ENCODE assay signal across 8 cellular contexts in genomic region chr2:215828528-215829184, GRCh38.
DNase-seq lines count a peak whose midpoint lies in the region; ATAC-seq and TF ChIP-seq lines count a peak whose summit lies in the region.

No MANE protein-coding gene starts in this region.

- TF ChIP-seq POLR2A in sigmoid colon (IDR thresholded peaks at IDR 0.05): no peak

- intact Hi-C loops in sigmoid colon (cut with DNase I): no loop called here

- 79 to 81% methylated on average over 10 of the region's 10 CpGs for WGBS in sigmoid colon, 2 donors

- H3K36me3 Mint-ChIP-seq in activated CD8-positive, alpha-beta T cell treated with anti-CD3 and anti-CD28 coated beads, Interleukin-2, amount 10 ng/mL, durations not matched to agents 7 days and 5 days (ENCODE audit: low read depth): no peaks in the 10 kb centered on the region

- ATAC-seq in GM18909 (IDR thresholded peaks at IDR 0.05; ENCODE audit: poor library complexity, unreplicated experiment): peak; percentile 94
- ATAC-seq in HG03060 (IDR thresholded peaks at IDR 0.05; ENCODE audit: low read depth, unreplicated experiment): peak; percentile 57
- peak; percentile 75 for ATAC-seq in activated CD8-positive, alpha-beta T cell treated with anti-CD3 and anti-CD28 coated beads, Interleukin-2, amount 10 ng/mL, durations not matched to agents 7 days and 5 days

- no peaks in the 10 kb centered on the region for H3K9me3 Mint-ChIP-seq in activated CD8-positive, alpha-beta T cell treated with anti-CD3 and anti-CD28 coated beads, Interleukin-2, amount 10 ng/mL, durations not matched to agents 7 days and 5 days (ENCODE audit: insufficient read depth)

- H3K27ac ChIP-seq in sigmoid colon: no peak overlapping the region

- POLR2A ChIA-PET in activated CD8-positive, alpha-beta T cell treated with anti-CD3 and anti-CD28 coated beads, Interleukin-2, amount 10 ng/mL, durations not matched to agents 7 days and 5 days (lab: Charles Lee): interaction anchor here (0.6 kb wide), 1 partner anchor 370 kb away, joined by 3 read pairs; no protein-coding TSS in a partner anchor

- no peaks in the 10 kb centered on the region for H3K36me3 ChIP-seq in sigmoid colon

- CTCF ChIA-PET in activated CD8-positive, alpha-beta T cell treated with anti-CD3 and anti-CD28 coated beads, Interleukin-2, amount 10 ng/mL, durations not matched to agents 7 days and 5 days (lab: Charles Lee): interaction anchor here (0.7 to 2.0 kb wide), 9 partner anchors 12 to 452 kb away, joined by 3 to 7 read pairs (median 4); no protein-coding TSS in a partner anchor

- H3K27me3 ChIP-seq in sigmoid colon: no peaks in the 10 kb centered on the region

- H3K27ac Mint-ChIP-seq in activated CD8-positive, alpha-beta T cell treated with anti-CD3 and anti-CD28 coated beads, Interleukin-2, amount 10 ng/mL, durations not matched to agents 7 days and 5 days: no peak overlapping the region

- TF ChIP-seq EP300 in sigmoid colon (IDR thresholded peaks at IDR 0.05): no peak

- H3K27me3 Mint-ChIP-seq in activated CD8-positive, alpha-beta T cell treated with anti-CD3 and anti-CD28 coated beads, Interleukin-2, amount 10 ng/mL, durations not matched to agents 7 days and 5 days (ENCODE audit: low read depth): peaks cover 8% of the 10 kb centered on the region

- peaks cover 4% of the 10 kb centered on the region for H3K4me1 Mint-ChIP-seq in activated CD8-positive, alpha-beta T cell treated with anti-CD3 and anti-CD28 coated beads, Interleukin-2, amount 10 ng/mL, durations not matched to agents 7 days and 5 days (ENCODE audit: low read depth)

- no peak overlapping the region for H3K4me3 ChIP-seq in sigmoid colon

- no peak overlapping the region for H3K4me3 Mint-ChIP-seq in activated CD8-positive, alpha-beta T cell treated with anti-CD3 and anti-CD28 coated beads, Interleukin-2, amount 10 ng/mL, durations not matched to agents 7 days and 5 days

- TF ChIP-seq CTCF in sigmoid colon (IDR thresholded peaks at IDR 0.05): peak; percentile 10 to 50 (median 38)

- DNase-seq in COLO829 (ENCODE audit: low spot score): peak; percentile 48
- DNase-seq in NCI-H226: peak; percentile 37
- peak; percentile 64 for DNase-seq in activated CD8-positive, alpha-beta T cell treated with anti-CD3 and anti-CD28 coated beads, Interleukin-2, amount 10 ng/mL, durations not matched to agents 7 days and 5 days
- peak; percentile 50 for DNase-seq in germinal center (ENCODE audit: low spot score)
- peak; percentile 71 for DNase-seq in sigmoid colon
- no peak for DNase-seq in T-helper 9 cell

- no peaks in the 10 kb centered on the region for H3K9me3 ChIP-seq in sigmoid colon

- H3K4me1 ChIP-seq in sigmoid colon: peaks cover 0 to 26% (median 15%) of the 10 kb centered on the region in 4 donors
